Comparison of ENCODE assay signal across 3 cellular contexts in genomic region chr17:35879748-35880654, GRCh38.
TF ChIP-seq lines count a peak whose summit lies in the region.

CCL5 (minus strand) TSS chr17:35880360.

TF ChIP-seq in SK-N-SH, 30 proteins besides CTCF, POLR2A, EP300 and RAD21 (continues in another document):
- TF ChIP-seq MAX (IDR thresholded peaks at IDR 0.05; ENCODE audit: low read depth) (no peak), TAF1 (IDR thresholded peaks at IDR 0.05; ENCODE audit: borderline replicate concordance, low read depth, low read length) (no peak), GABPA (IDR thresholded peaks at IDR 0.05; ENCODE audit: low read depth) (no peak), SIN3A (IDR thresholded peaks at IDR 0.05; ENCODE audit: borderline replicate concordance, low read depth, low read length) (no peak), CHD2 (IDR thresholded peaks at IDR 0.05; ENCODE audit: low read length, partially characterized antibody) (no peak), FOXM1 (IDR thresholded peaks at IDR 0.05; ENCODE audit: low read depth) (no peak), ELF1 (IDR thresholded peaks at IDR 0.05) (no peak), POLR2AphosphoS5 (IDR thresholded peaks at IDR 0.05; ENCODE audit: low read depth, low read length) (no peak), MXI1 (IDR thresholded peaks at IDR 0.05; ENCODE audit: low read depth, low read length) (no peak), FOXJ3 (CRISPR knock-in tag; IDR thresholded peaks at IDR 0.05) (no peak), MEF2A (IDR thresholded peaks at IDR 0.05; ENCODE audit: borderline replicate concordance, low read depth) (no peak), SMC3 (IDR thresholded peaks at IDR 0.05; ENCODE audit: low read depth, low read length) (no peak)
- TF ChIP-seq, protein P1, sequence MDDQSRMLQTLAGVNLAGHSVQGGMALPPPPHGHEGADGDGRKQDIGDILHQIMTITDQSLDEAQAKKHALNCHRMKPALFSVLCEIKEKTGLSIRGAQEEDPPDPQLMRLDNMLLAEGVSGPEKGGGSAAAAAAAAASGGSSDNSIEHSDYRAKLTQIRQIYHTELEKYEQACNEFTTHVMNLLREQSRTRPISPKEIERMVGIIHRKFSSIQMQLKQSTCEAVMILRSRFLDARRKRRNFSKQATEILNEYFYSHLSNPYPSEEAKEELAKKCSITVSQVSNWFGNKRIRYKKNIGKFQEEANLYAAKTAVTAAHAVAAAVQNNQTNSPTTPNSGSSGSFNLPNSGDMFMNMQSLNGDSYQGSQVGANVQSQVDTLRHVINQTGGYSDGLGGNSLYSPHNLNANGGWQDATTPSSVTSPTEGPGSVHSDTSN (IDR thresholded peaks at IDR 0.05), result no peak
- TF ChIP-seq, protein P2, sequence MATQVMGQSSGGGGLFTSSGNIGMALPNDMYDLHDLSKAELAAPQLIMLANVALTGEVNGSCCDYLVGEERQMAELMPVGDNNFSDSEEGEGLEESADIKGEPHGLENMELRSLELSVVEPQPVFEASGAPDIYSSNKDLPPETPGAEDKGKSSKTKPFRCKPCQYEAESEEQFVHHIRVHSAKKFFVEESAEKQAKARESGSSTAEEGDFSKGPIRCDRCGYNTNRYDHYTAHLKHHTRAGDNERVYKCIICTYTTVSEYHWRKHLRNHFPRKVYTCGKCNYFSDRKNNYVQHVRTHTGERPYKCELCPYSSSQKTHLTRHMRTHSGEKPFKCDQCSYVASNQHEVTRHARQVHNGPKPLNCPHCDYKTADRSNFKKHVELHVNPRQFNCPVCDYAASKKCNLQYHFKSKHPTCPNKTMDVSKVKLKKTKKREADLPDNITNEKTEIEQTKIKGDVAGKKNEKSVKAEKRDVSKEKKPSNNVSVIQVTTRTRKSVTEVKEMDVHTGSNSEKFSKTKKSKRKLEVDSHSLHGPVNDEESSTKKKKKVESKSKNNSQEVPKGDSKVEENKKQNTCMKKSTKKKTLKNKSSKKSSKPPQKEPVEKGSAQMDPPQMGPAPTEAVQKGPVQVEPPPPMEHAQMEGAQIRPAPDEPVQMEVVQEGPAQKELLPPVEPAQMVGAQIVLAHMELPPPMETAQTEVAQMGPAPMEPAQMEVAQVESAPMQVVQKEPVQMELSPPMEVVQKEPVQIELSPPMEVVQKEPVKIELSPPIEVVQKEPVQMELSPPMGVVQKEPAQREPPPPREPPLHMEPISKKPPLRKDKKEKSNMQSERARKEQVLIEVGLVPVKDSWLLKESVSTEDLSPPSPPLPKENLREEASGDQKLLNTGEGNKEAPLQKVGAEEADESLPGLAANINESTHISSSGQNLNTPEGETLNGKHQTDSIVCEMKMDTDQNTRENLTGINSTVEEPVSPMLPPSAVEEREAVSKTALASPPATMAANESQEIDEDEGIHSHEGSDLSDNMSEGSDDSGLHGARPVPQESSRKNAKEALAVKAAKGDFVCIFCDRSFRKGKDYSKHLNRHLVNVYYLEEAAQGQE (IDR thresholded peaks at IDR 0.05; ENCODE audit: low read depth, low read length), result no peak

TF ChIP-seq in SK-N-SH treated with all-trans-retinoic acid at 6 μM for 48 hours, 23 proteins besides CTCF, POLR2A, EP300 and RAD21 (continued from another document and continues in another):
- TF ChIP-seq TSHZ2 (CRISPR knock-in tag; IDR thresholded peaks at IDR 0.05), result no peak
- TF ChIP-seq, protein P3, sequence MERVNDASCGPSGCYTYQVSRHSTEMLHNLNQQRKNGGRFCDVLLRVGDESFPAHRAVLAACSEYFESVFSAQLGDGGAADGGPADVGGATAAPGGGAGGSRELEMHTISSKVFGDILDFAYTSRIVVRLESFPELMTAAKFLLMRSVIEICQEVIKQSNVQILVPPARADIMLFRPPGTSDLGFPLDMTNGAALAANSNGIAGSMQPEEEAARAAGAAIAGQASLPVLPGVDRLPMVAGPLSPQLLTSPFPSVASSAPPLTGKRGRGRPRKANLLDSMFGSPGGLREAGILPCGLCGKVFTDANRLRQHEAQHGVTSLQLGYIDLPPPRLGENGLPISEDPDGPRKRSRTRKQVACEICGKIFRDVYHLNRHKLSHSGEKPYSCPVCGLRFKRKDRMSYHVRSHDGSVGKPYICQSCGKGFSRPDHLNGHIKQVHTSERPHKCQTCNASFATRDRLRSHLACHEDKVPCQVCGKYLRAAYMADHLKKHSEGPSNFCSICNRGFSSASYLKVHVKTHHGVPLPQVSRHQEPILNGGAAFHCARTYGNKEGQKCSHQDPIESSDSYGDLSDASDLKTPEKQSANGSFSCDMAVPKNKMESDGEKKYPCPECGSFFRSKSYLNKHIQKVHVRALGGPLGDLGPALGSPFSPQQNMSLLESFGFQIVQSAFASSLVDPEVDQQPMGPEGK (CRISPR knock-in tag; IDR thresholded peaks at IDR 0.05; ENCODE audit: borderline replicate concordance), result no peak
- no peak for TF ChIP-seq RARB (CRISPR knock-in tag; IDR thresholded peaks at IDR 0.05)
- TF ChIP-seq TOX (CRISPR knock-in tag; IDR thresholded peaks at IDR 0.05; ENCODE audit: borderline replicate concordance), result no peak
- TF ChIP-seq ZNF565 (CRISPR knock-in tag; conservative IDR thresholded peaks at IDR 0.05; ENCODE audit: low read depth), result no peak
- TF ChIP-seq ZNF70 (CRISPR knock-in tag; IDR thresholded peaks at IDR 0.05), result no peak
- TF ChIP-seq ISL1 (CRISPR knock-in tag; IDR thresholded peaks at IDR 0.05), result no peak
- TF ChIP-seq POU6F1 (CRISPR knock-in tag; IDR thresholded peaks at IDR 0.05; ENCODE audit: borderline replicate concordance, low read depth), result no peak
- no peak for TF ChIP-seq CREB5 (CRISPR knock-in tag; IDR thresholded peaks at IDR 0.05; ENCODE audit: low read depth)
- no peak for TF ChIP-seq BACH2 (CRISPR knock-in tag; IDR thresholded peaks at IDR 0.05; ENCODE audit: borderline replicate concordance)

TF ChIP-seq in GM12878, 131 proteins besides CTCF, POLR2A, EP300 and RAD21 (continues in another document):
- TF ChIP-seq MEF2B (IDR thresholded peaks at IDR 0.05; ENCODE audit: partially characterized antibody, poor library complexity, severe bottlenecking), result peak; percentile 67
- no peak for TF ChIP-seq EZH2 (IDR thresholded peaks at IDR 0.05; ENCODE audit: borderline replicate concordance, control insufficient read depth, low read depth, low read length)
- peak; percentile 88 for TF ChIP-seq MEF2A (IDR thresholded peaks at IDR 0.05; ENCODE audit: insufficient read depth, low read depth, low read length)
- TF ChIP-seq RELA (IDR thresholded peaks at IDR 0.05; ENCODE audit: borderline replicate concordance, partially characterized antibody), result peak; percentile 84
- TF ChIP-seq, protein P4, sequence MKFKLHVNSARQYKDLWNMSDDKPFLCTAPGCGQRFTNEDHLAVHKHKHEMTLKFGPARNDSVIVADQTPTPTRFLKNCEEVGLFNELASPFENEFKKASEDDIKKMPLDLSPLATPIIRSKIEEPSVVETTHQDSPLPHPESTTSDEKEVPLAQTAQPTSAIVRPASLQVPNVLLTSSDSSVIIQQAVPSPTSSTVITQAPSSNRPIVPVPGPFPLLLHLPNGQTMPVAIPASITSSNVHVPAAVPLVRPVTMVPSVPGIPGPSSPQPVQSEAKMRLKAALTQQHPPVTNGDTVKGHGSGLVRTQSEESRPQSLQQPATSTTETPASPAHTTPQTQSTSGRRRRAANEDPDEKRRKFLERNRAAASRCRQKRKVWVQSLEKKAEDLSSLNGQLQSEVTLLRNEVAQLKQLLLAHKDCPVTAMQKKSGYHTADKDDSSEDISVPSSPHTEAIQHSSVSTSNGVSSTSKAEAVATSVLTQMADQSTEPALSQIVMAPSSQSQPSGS (IDR thresholded peaks at IDR 0.05; ENCODE audit: low read length), result peak; percentile 93
- TF ChIP-seq, protein P5, sequence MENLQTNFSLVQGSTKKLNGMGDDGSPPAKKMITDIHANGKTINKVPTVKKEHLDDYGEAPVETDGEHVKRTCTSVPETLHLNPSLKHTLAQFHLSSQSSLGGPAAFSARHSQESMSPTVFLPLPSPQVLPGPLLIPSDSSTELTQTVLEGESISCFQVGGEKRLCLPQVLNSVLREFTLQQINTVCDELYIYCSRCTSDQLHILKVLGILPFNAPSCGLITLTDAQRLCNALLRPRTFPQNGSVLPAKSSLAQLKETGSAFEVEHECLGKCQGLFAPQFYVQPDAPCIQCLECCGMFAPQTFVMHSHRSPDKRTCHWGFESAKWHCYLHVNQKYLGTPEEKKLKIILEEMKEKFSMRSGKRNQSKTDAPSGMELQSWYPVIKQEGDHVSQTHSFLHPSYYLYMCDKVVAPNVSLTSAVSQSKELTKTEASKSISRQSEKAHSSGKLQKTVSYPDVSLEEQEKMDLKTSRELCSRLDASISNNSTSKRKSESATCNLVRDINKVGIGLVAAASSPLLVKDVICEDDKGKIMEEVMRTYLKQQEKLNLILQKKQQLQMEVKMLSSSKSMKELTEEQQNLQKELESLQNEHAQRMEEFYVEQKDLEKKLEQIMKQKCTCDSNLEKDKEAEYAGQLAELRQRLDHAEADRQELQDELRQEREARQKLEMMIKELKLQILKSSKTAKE (IDR thresholded peaks at IDR 0.05; ENCODE audit: low read depth, poor library complexity, severe bottlenecking), result peak; percentile 78
- no peak for TF ChIP-seq KAT2A (conservative IDR thresholded peaks at IDR 0.05; ENCODE audit: control insufficient read depth, low read depth, low read length)
- TF ChIP-seq YY1 (IDR thresholded peaks at IDR 0.05; ENCODE audit: low read depth, low read length), result peak; percentile 19; the same call in 1 of the 2 replicates
- TF ChIP-seq POU2F2 (IDR thresholded peaks at IDR 0.05; ENCODE audit: borderline replicate concordance, low read depth, low read length), result peak; percentile 82
- TF ChIP-seq NBN (IDR thresholded peaks at IDR 0.05), result peak; percentile 88
- TF ChIP-seq CREB1 (IDR thresholded peaks at IDR 0.05; ENCODE audit: low read depth), result peak; percentile 41; the same call in 1 of the 2 replicates
- 0 out of 2 replicates have a peak, but pooled peaks have one; percentile 62 for TF ChIP-seq RB1 (IDR thresholded peaks at IDR 0.05; ENCODE audit: borderline replicate concordance)
- no peak for TF ChIP-seq ASH2L (IDR thresholded peaks at IDR 0.05; ENCODE audit: borderline replicate concordance, low read depth)
- TF ChIP-seq ATF7 (IDR thresholded peaks at IDR 0.05; ENCODE audit: low read depth), result peak; percentile 96
- TF ChIP-seq NFIC (IDR thresholded peaks at IDR 0.05; ENCODE audit: low read depth, low read length), result peak; percentile 84
- peak; percentile 14 for TF ChIP-seq USF1 (IDR thresholded peaks at IDR 0.05; ENCODE audit: borderline replicate concordance, extremely low read length, insufficient read depth, low read depth, low read length)
- peak; percentile 86; the same call in 1 of the 2 replicates for TF ChIP-seq MAX (IDR thresholded peaks at IDR 0.05; ENCODE audit: low read depth, low read length)
- TF ChIP-seq BHLHE40 (IDR thresholded peaks at IDR 0.05; ENCODE audit: borderline replicate concordance in 1 of 2, low read depth in 2 of 2, low read length in 1 of 2), result peak; percentile 75 to 86
- TF ChIP-seq, protein P6, sequence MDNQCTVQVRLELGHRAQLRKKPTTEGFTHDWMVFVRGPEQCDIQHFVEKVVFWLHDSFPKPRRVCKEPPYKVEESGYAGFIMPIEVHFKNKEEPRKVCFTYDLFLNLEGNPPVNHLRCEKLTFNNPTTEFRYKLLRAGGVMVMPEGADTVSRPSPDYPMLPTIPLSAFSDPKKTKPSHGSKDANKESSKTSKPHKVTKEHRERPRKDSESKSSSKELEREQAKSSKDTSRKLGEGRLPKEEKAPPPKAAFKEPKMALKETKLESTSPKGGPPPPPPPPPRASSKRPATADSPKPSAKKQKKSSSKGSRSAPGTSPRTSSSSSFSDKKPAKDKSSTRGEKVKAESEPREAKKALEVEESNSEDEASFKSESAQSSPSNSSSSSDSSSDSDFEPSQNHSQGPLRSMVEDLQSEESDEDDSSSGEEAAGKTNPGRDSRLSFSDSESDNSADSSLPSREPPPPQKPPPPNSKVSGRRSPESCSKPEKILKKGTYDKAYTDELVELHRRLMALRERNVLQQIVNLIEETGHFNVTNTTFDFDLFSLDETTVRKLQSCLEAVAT (IDR thresholded peaks at IDR 0.05), result peak; percentile 84
- peak; percentile 62 for TF ChIP-seq RAD51 (IDR thresholded peaks at IDR 0.05)
- TF ChIP-seq, protein P7, sequence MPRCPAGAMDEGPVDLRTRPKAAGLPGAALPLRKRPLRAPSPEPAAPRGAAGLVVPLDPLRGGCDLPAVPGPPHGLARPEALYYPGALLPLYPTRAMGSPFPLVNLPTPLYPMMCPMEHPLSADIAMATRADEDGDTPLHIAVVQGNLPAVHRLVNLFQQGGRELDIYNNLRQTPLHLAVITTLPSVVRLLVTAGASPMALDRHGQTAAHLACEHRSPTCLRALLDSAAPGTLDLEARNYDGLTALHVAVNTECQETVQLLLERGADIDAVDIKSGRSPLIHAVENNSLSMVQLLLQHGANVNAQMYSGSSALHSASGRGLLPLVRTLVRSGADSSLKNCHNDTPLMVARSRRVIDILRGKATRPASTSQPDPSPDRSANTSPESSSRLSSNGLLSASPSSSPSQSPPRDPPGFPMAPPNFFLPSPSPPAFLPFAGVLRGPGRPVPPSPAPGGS (IDR thresholded peaks at IDR 0.05; ENCODE audit: borderline replicate concordance, insufficient read depth, low read depth, low read length, poor library complexity, severe bottlenecking), result peak; percentile 53
- peak; percentile 79 for TF ChIP-seq EED (IDR thresholded peaks at IDR 0.05; ENCODE audit: low read depth)
- 0 out of 2 replicates have a peak, but pooled peaks have one; percentile 30 for TF ChIP-seq CHD2 (IDR thresholded peaks at IDR 0.05; ENCODE audit: borderline replicate concordance, low read depth, low read length)
- TF ChIP-seq ETV6 (conservative IDR thresholded peaks at IDR 0.05 in 1 of 2, IDR thresholded peaks at IDR 0.05 in 1 of 2; ENCODE audit: borderline replicate concordance in 1 of 2, low read depth in 1 of 2), result peak in 1 of 2 experiments; percentile 98; a peak in 2 of 4 replicates
- no peak for TF ChIP-seq ATF3 (IDR thresholded peaks at IDR 0.05; ENCODE audit: borderline replicate concordance, extremely low read depth, low read depth, low read length)
- 0 out of 2 replicates have a peak, but pooled peaks have one; percentile 23 for TF ChIP-seq LARP7 (IDR thresholded peaks at IDR 0.05)
- peak; percentile 76; the same call in 1 of the 2 replicates for TF ChIP-seq CBFB (IDR thresholded peaks at IDR 0.05; ENCODE audit: low read depth)
- TF ChIP-seq HDGF (IDR thresholded peaks at IDR 0.05), result peak; percentile 89
- TF ChIP-seq CREM (IDR thresholded peaks at IDR 0.05; ENCODE audit: low read depth), result 0 out of 2 replicates have a peak, but pooled peaks have one; percentile 7
- no peak for TF ChIP-seq CBX5 (IDR thresholded peaks at IDR 0.05; ENCODE audit: low read depth)
- no peak for TF ChIP-seq HDAC2 (IDR thresholded peaks at IDR 0.05)
- TF ChIP-seq ESRRA (IDR thresholded peaks at IDR 0.05; ENCODE audit: low read length), result no peak
- TF ChIP-seq SMAD5 (IDR thresholded peaks at IDR 0.05; ENCODE audit: low read depth), result peak; percentile 80; the same call in 1 of the 2 replicates
- TF ChIP-seq SREBF2 (IDR thresholded peaks at IDR 0.05; ENCODE audit: low read length), result no peak
- TF ChIP-seq IKZF1 (conservative IDR thresholded peaks at IDR 0.05), result peak; percentile 87
- 0 out of 2 replicates have a peak, but pooled peaks have one; percentile 38 for TF ChIP-seq CHD1 (IDR thresholded peaks at IDR 0.05; ENCODE audit: low read depth, low read length)
- TF ChIP-seq IKZF2 (IDR thresholded peaks at IDR 0.05), result peak; percentile 74 to 78; a peak in 1 of 4 replicates
